Comparison of ENCODE assay signal across 1 cellular context in the genomic region with DNA sequence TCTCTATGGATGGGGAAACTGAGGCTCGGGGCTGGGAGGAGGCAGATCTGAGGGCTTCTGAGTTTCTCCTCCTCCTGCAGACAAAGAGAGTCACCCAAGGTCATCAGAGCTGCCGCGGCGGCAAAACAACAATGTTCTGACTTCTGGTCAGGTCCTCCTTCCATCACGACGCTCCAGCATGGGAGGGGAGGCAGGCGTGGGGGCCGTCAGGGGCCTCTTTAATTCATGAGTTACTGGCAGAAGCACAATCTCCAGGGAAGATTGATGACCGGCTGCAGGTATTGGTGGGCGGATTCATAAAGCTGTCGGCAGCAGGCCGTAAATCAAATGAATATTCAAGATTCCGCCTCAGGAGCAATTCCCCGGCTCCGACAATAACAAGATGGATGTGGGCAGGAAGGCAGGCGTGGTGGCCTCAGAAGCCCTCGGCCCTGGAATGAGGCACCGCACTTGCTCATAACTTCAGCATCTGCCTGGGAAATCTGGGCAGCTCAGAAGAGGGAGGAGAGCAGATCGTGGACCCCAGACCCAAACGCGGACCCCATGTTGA.
TF ChIP-seq lines count a peak whose summit lies in the region.

No MANE protein-coding gene starts in this region.

TF ChIP-seq in HEK293, 187 proteins besides CTCF, POLR2A, EP300 and RAD21 (continued from another document):
- TF ChIP-seq ZBTB49 (tag by site-specific recombination; IDR thresholded peaks at IDR 0.05; ENCODE audit: low read depth) (no peak), ZNF157 (tag by site-specific recombination; IDR thresholded peaks at IDR 0.05) (no peak), ZNF10 (tag by site-specific recombination; IDR thresholded peaks at IDR 0.05) (peak; percentile 67), TCF7L2 (IDR thresholded peaks at IDR 0.05; ENCODE audit: borderline replicate concordance, low read depth, low read length) (peak; percentile 37; the same call in 1 of the 2 replicates), KLF7 (tag by site-specific recombination; IDR thresholded peaks at IDR 0.05; ENCODE audit: borderline replicate concordance) (peak; percentile 85), PRDM4 (tag by site-specific recombination; IDR thresholded peaks at IDR 0.05) (peak; percentile 94), ZNF747 (tag by site-specific recombination; IDR thresholded peaks at IDR 0.05) (no peak), PRDM6 (tag by site-specific recombination; IDR thresholded peaks at IDR 0.05) (peak; percentile 97), ZBTB1 (tag by site-specific recombination; IDR thresholded peaks at IDR 0.05) (peak; percentile 91), ZNF664 (tag by site-specific recombination; IDR thresholded peaks at IDR 0.05) (peak; percentile 62; the same call in 1 of the 2 replicates), ZNF488 (tag by site-specific recombination; IDR thresholded peaks at IDR 0.05) (peak; percentile 91), ZNF335 (tag by site-specific recombination; conservative IDR thresholded peaks at IDR 0.05) (peak; percentile 75), ZNF121 (tag by site-specific recombination; IDR thresholded peaks at IDR 0.05) (no peak), ZNF423 (tag by site-specific recombination; IDR thresholded peaks at IDR 0.05) (no peak), ZNF175 (tag by site-specific recombination; IDR thresholded peaks at IDR 0.05) (no peak), ZXDB (tag by site-specific recombination; IDR thresholded peaks at IDR 0.05) (peak; percentile 92), SCRT1 (tag by site-specific recombination; IDR thresholded peaks at IDR 0.05; ENCODE audit: borderline replicate concordance) (peak; percentile 55; the same call in 1 of the 2 replicates), ZFP37 (tag by site-specific recombination; IDR thresholded peaks at IDR 0.05) (no peak), ZBTB17 (tag by site-specific recombination; IDR thresholded peaks at IDR 0.05) (peak; percentile 34; the same call in 1 of the 2 replicates), ZNF596 (tag by site-specific recombination; IDR thresholded peaks at IDR 0.05) (peak; percentile 51; the same call in 1 of the 2 replicates), ZNF24 (tag by site-specific recombination; IDR thresholded peaks at IDR 0.05) (peak; percentile 48; the same call in 1 of the 2 replicates), ZNF600 (tag by site-specific recombination; IDR thresholded peaks at IDR 0.05) (peak; percentile 98), ZNF433 (tag by site-specific recombination; IDR thresholded peaks at IDR 0.05; ENCODE audit: low read depth) (no peak), KLF10 (tag by site-specific recombination; IDR thresholded peaks at IDR 0.05) (peak; percentile 91), GFI1B (tag by site-specific recombination; IDR thresholded peaks at IDR 0.05) (peak; percentile 86; the same call in 1 of the 2 replicates), ZNF354C (tag by site-specific recombination; IDR thresholded peaks at IDR 0.05; ENCODE audit: borderline replicate concordance, low read depth) (no peak), ZNF692 (tag by site-specific recombination; IDR thresholded peaks at IDR 0.05) (0 out of 2 replicates have a peak, but pooled peaks have one; percentile 58), ZNF202 (tag by site-specific recombination; IDR thresholded peaks at IDR 0.05; ENCODE audit: borderline replicate concordance) (no peak), ZNF623 (tag by site-specific recombination; IDR thresholded peaks at IDR 0.05) (no peak), ZSCAN18 (tag by site-specific recombination; IDR thresholded peaks at IDR 0.05) (peak; percentile 70; the same call in 1 of the 2 replicates), KLF1 (tag by site-specific recombination; IDR thresholded peaks at IDR 0.05) (peak; percentile 83), EGR2 (tag by site-specific recombination; IDR thresholded peaks at IDR 0.05; ENCODE audit: low read depth) (peak; percentile 97), ZNF514 (tag by site-specific recombination; IDR thresholded peaks at IDR 0.05) (no peak), ZNF629 (tag by site-specific recombination; IDR thresholded peaks at IDR 0.05) (peak; percentile 80), ZSCAN30 (tag by site-specific recombination; IDR thresholded peaks at IDR 0.05) (peak; percentile 87), SALL2 (tag by site-specific recombination; IDR thresholded peaks at IDR 0.05; ENCODE audit: borderline replicate concordance) (no peak), ZSCAN4 (tag by site-specific recombination; IDR thresholded peaks at IDR 0.05) (no peak), ZNF580 (tag by site-specific recombination; IDR thresholded peaks at IDR 0.05) (0 out of 2 replicates have a peak, but pooled peaks have one; percentile 23), ZNF169 (tag by site-specific recombination; IDR thresholded peaks at IDR 0.05) (no peak)
- TF ChIP-seq, protein P1, sequence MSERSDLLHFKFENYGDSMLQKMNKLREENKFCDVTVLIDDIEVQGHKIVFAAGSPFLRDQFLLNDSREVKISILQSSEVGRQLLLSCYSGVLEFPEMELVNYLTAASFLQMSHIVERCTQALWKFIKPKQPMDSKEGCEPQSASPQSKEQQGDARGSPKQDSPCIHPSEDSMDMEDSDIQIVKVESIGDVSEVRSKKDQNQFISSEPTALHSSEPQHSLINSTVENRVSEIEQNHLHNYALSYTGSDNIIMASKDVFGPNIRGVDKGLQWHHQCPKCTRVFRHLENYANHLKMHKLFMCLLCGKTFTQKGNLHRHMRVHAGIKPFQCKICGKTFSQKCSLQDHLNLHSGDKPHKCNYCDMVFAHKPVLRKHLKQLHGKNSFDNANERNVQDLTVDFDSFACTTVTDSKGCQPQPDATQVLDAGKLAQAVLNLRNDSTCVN (tag by site-specific recombination; optimal IDR thresholded peaks at IDR 0.05), result no peak
